Comparison of ENCODE assay signal across 17 cellular contexts in the genomic region with DNA sequence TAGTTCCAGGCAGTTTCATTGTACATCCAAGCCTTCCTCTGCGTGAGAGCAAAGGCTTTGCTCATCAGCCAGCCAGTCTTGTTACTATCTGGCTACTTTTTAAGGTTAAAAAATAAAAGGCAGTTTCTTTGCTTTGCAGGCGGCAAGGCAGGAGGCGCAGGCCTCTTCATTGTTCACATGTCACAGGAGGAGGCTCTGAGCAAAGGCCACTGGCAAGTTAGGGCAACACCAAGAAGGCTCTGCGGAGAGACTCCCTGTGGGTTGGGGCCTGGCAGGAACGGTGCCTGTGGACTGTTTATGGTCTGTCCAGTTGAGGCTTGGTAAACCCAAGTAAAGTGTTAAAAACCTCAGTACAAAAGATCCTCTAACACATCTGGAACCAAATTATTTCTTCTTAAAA. TPM values are rescaled to one million over a fixed set of nuclear protein-coding genes. Genes with fewer than 3 reads are reported as not detected.
DNase-seq lines count a peak whose midpoint lies in the region; ATAC-seq and TF ChIP-seq lines count a peak whose summit lies in the region.
"Had no signal": no experiment of that assay in that cellular context is flagged by ENCODE, and none has a peak within 500 bp of the region (broad histone marks: within the 10 kb centered on the region; RNA-seq: fewer than 3 reads in every experiment).

No MANE protein-coding gene starts in this region.

- no peak overlapping the region for H3K4me3 ChIP-seq in cardiac muscle cell
- H3K4me3 ChIP-seq: body of pancreas had no signal

- TF ChIP-seq CTCF in cardiac muscle cell (IDR thresholded peaks at IDR 0.05; ENCODE audit: low read depth, low read length) (no peak), type B pancreatic cell (conservative IDR thresholded peaks at IDR 0.05) (no peak)
- TF ChIP-seq CTCF in activated CD8-positive, alpha-beta T cell treated with anti-CD3 and anti-CD28 coated beads for 36 hours (IDR thresholded peaks at IDR 0.05): no peak

- peaks cover 9% of the 10 kb centered on the region for H3K4me1 Mint-ChIP-seq in activated CD8-positive, alpha-beta T cell treated with anti-CD3 and anti-CD28 coated beads for 36 hours (ENCODE audit: low read depth)
- H3K4me1 Mint-ChIP-seq in immature natural killer cell: peaks cover 15 to 22% of the 10 kb centered on the region in 2 donors
- H3K4me1 Mint-ChIP-seq in type B pancreatic cell (ENCODE audit: unreplicated experiment): peaks cover 3% of the 10 kb centered on the region

- POLR2A ChIA-PET in activated CD8-positive, alpha-beta T cell treated with anti-CD3 and anti-CD28 coated beads for 36 hours (lab: Charles Lee): interaction anchor here (1.7 kb wide), 1 partner anchor 10 kb away, joined by 6 read pairs; no protein-coding TSS in a partner anchor

- no peak for ATAC-seq in left ventricle myocardium superior
- no peak for ATAC-seq in activated CD8-positive, alpha-beta T cell treated with anti-CD3 and anti-CD28 coated beads for 36 hours
- no peak for ATAC-seq in HG03045 (IDR thresholded peaks at IDR 0.05; ENCODE audit: unreplicated experiment)
- ATAC-seq: body of pancreas had no signal

- peak overlapping the region; percentile 35 for H3K27ac Mint-ChIP-seq in activated CD8-positive, alpha-beta T cell treated with anti-CD3 and anti-CD28 coated beads for 36 hours
- H3K27ac Mint-ChIP-seq in immature natural killer cell (peak overlapping the region in 5 of 6 donors; percentile 10 to 60 (median 30)), type B pancreatic cell (peak overlapping the region; percentile 58)
- H3K27ac Mint-ChIP-seq: IgD-negative memory B cell had no signal

- peaks cover 7% of the 10 kb centered on the region for H3K36me3 ChIP-seq in cardiac muscle cell

- DNase-seq in cardiac muscle cell (ENCODE audit: low read depth in 1 of 2, low spot score in 1 of 2) (no peak), left ventricle myocardium superior (no peak), immature natural killer cell (no peak), type B pancreatic cell (ENCODE audit: extremely low spot score, unreplicated experiment) (no peak)
- DNase-seq in activated CD8-positive, alpha-beta T cell treated with anti-CD3 and anti-CD28 coated beads for 36 hours: no peak
- no peak for DNase-seq in stimulated activated CD4-positive, alpha-beta T cell treated with anti-CD3 and anti-CD28 coated beads, Interleukin-4, amount 100 ng/mL, for 24 hours
- no peak for DNase-seq in activated CD4-positive, CD25-positive, alpha-beta regulatory T cell (lab: John Stamatoyannopoulos, UW)
- DNase-seq: activated gamma-delta T cell, body of pancreas, COR-L47, MV-4-11, NCI-H2107, NCI-H526 treated with DMSO at 0.1 percent for 48 hours, SW 1271, WERI-Rb-1 had no signal

- H3K4me1 ChIP-seq in cardiac muscle cell (ENCODE audit: low read depth): no peaks in the 10 kb centered on the region

- peak overlapping the region; percentile 58 for H3K27ac ChIP-seq in cardiac muscle cell
- H3K27ac ChIP-seq: body of pancreas, WERI-Rb-1 had no signal

- H3K9me3 ChIP-seq in cardiac muscle cell (ENCODE audit: low read depth): no peaks in the 10 kb centered on the region
- H3K9me3 ChIP-seq: body of pancreas had no signal

- H3K9me3 Mint-ChIP-seq in activated CD8-positive, alpha-beta T cell treated with anti-CD3 and anti-CD28 coated beads for 36 hours: no peaks in the 10 kb centered on the region
- H3K9me3 Mint-ChIP-seq in immature natural killer cell (no peaks in the 10 kb centered on the region), type B pancreatic cell (no peaks in the 10 kb centered on the region)
- H3K9me3 Mint-ChIP-seq: IgD-negative memory B cell had no signal

- no peak overlapping the region for H3K4me3 Mint-ChIP-seq in activated CD8-positive, alpha-beta T cell treated with anti-CD3 and anti-CD28 coated beads for 36 hours
- H3K4me3 Mint-ChIP-seq in immature natural killer cell (peak overlapping the region in 1 of 5 donors; percentile 17), type B pancreatic cell (no peak overlapping the region)

- CTCF ChIA-PET in activated CD8-positive, alpha-beta T cell treated with anti-CD3 and anti-CD28 coated beads for 36 hours (lab: Charles Lee): interaction anchor here (0.9 to 9.2 kb wide), 2 partner anchors 18 to 174 kb away, joined by 3 to 147 read pairs; no protein-coding TSS in a partner anchor

- H3K27me3 ChIP-seq in cardiac muscle cell: no peaks in the 10 kb centered on the region
- H3K27me3 ChIP-seq: body of pancreas had no signal

- peaks cover 16% of the 10 kb centered on the region for H3K36me3 Mint-ChIP-seq in activated CD8-positive, alpha-beta T cell treated with anti-CD3 and anti-CD28 coated beads for 36 hours (ENCODE audit: low read depth)
- H3K36me3 Mint-ChIP-seq in immature natural killer cell (peaks cover 0 to 3% (median 0%) of the 10 kb centered on the region in 3 donors), type B pancreatic cell (peaks cover 20% of the 10 kb centered on the region)

- H3K27me3 Mint-ChIP-seq in activated CD8-positive, alpha-beta T cell treated with anti-CD3 and anti-CD28 coated beads for 36 hours: no peaks in the 10 kb centered on the region
- H3K27me3 Mint-ChIP-seq in immature natural killer cell (ENCODE audit: low read depth in 3 of 3) (peaks cover 2 to 3% (median 2%) of the 10 kb centered on the region in 3 donors), type B pancreatic cell (no peaks in the 10 kb centered on the region)
- H3K27me3 Mint-ChIP-seq: IgD-negative memory B cell had no signal

- intact Hi-C loops in left ventricle myocardium superior (cut with micrococcal nuclease): no loop called here
- intact Hi-C loops in activated CD8-positive, alpha-beta T cell treated with anti-CD3 and anti-CD28 coated beads for 36 hours (cut with micrococcal nuclease): no loop called here

RNA-seq across cellular contexts. Expression of gene NT5C, which starts 3.9 kb away (rescaled TPM):
- 204 and 233 TPM in 2 replicates for total RNA-seq in cardiac muscle cell
- polyA plus RNA-seq in cardiac muscle cell: 168 and 174 TPM in 2 replicates
- total RNA-seq in left ventricle myocardium superior: 25.5 TPM
- 10 to 100 TPM; 66.1 to 68.1 TPM for total RNA-seq in activated CD8-positive, alpha-beta T cell treated with anti-CD3 and anti-CD28 coated beads for 36 hours
- 100 to 1,000 TPM in 1 of 3 donors, 10 to 100 TPM in 2; 80.3 to 111 (median 88.8) TPM for polyA plus RNA-seq in immature natural killer cell
- 33.6 and 40.7 TPM in 2 replicates for total RNA-seq in type B pancreatic cell (ENCODE audit: low replicate concordance)

RNA-seq across cellular contexts. Expression of gene JPT1, which starts 18.9 kb away (rescaled TPM):
- 175 and 209 TPM in 2 replicates for total RNA-seq in cardiac muscle cell
- 136 and 201 TPM in 2 replicates for polyA plus RNA-seq in cardiac muscle cell
- 14.0 TPM for total RNA-seq in left ventricle myocardium superior
- total RNA-seq in activated CD8-positive, alpha-beta T cell treated with anti-CD3 and anti-CD28 coated beads for 36 hours: 100 to 1,000 TPM; 203 to 208 TPM
- 100 to 1,000 TPM; 105 to 168 (median 133) TPM for polyA plus RNA-seq in immature natural killer cell
- total RNA-seq in type B pancreatic cell (ENCODE audit: low replicate concordance): 136 and 170 TPM in 2 replicates

RNA-seq across cellular contexts. Expression of gene ARMC7, which starts 25.7 kb away (rescaled TPM):
- total RNA-seq in cardiac muscle cell (8.8 and 10.0 TPM in 2 replicates), left ventricle myocardium superior (6.0 TPM), type B pancreatic cell (ENCODE audit: low replicate concordance) (14.0 and 19.7 TPM in 2 replicates)
- polyA plus RNA-seq in cardiac muscle cell (5.7 and 6.5 TPM in 2 replicates), immature natural killer cell (1 to 10 TPM in 2 of 3 donors, under 1 TPM in 1; 0.57 to 7.5 (median 3.5) TPM)
- total RNA-seq in activated CD8-positive, alpha-beta T cell treated with anti-CD3 and anti-CD28 coated beads for 36 hours: 1 to 10 TPM; 5.4 TPM

RNA-seq across cellular contexts. Expression of gene SUMO2, which starts 47.3 kb away (rescaled TPM):
- total RNA-seq in cardiac muscle cell (91.3 and 109 TPM in 2 replicates), left ventricle myocardium superior (221 TPM), type B pancreatic cell (ENCODE audit: low replicate concordance) (465 and 602 TPM in 2 replicates)
- polyA plus RNA-seq in cardiac muscle cell (485 and 542 TPM in 2 replicates), immature natural killer cell (100 to 1,000 TPM; 214 to 427 (median 404) TPM)
- total RNA-seq in activated CD8-positive, alpha-beta T cell treated with anti-CD3 and anti-CD28 coated beads for 36 hours: 100 to 1,000 TPM; 506 to 525 TPM

RNA-seq across cellular contexts. Expression of gene SLC16A5, which starts 47.7 kb away (rescaled TPM):
- total RNA-seq in cardiac muscle cell (32.2 and 47.1 TPM in 2 replicates), left ventricle myocardium superior (7.2 TPM), type B pancreatic cell (ENCODE audit: low replicate concordance) (16.4 and 42.0 TPM in 2 replicates)
- polyA plus RNA-seq in cardiac muscle cell (9.9 and 18.8 TPM in 2 replicates), immature natural killer cell (1 to 10 TPM; 1.5 to 2.1 (median 1.5) TPM)
- 1 to 10 TPM; 2.0 to 2.8 TPM for total RNA-seq in activated CD8-positive, alpha-beta T cell treated with anti-CD3 and anti-CD28 coated beads for 36 hours
